Comparison of ENCODE assay signal across 17 cellular contexts in the genomic region with DNA sequence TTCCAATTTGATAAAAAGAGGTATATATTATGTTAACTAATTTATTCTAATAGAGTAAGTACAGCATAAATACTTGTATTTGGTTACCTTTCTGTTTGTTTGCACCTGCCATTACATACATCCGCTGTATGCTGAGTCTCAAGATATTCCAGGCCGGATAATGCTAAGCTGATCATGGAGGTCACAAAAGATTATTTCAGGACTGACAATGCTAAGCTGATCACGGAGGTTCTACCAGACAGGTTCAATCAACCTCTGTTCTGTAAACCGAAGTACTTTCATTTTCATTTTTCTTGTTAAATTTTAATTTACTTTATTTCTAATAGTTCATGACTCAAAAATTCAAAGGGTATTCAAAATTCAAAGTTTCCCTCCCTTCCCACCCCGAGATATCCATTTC. TPM values are rescaled to one million over a fixed set of nuclear protein-coding genes. Genes with fewer than 3 reads are reported as not detected.
A peak's percentile ranks its signal among the peaks of the same experiment; 100 is the strongest.
DNase-seq lines count a peak whose midpoint lies in the region; ATAC-seq and TF ChIP-seq lines count a peak whose summit lies in the region.
"Had no signal": no experiment of that assay in that cellular context is flagged by ENCODE, and none has a peak within 500 bp of the region (broad histone marks: within the 10 kb centered on the region; RNA-seq: fewer than 3 reads in every experiment).

No MANE protein-coding gene starts in this region.

- TF ChIP-seq CTCF in GM10248 (IDR thresholded peaks at IDR 0.05; ENCODE audit: control extremely low read depth, extremely low read depth, low read depth, missing control alignments): no peak
- TF ChIP-seq CTCF in stomach (IDR thresholded peaks at IDR 0.05): no peak

- POLR2A ChIA-PET in CD4-positive, alpha-beta memory T cell (lab: Charles Lee; ENCODE audit: partially characterized antibody): interaction anchor here (0.8 to 1.4 kb wide), 2 partner anchors 9 to 63 kb away, joined by 3 to 4 read pairs; no protein-coding TSS in a partner anchor
- POLR2A ChIA-PET in GM10248 (lab: Yijun Ruan, JAX): no interaction called here

- ATAC-seq in left lobe of liver (peak; percentile 71), GM21447 (IDR thresholded peaks at IDR 0.05; ENCODE audit: unreplicated experiment) (no peak)
- ATAC-seq: mucosa of descending colon; stimulated activated naive B cell treated with anti-CD40 and anti-IgM and Interleukin-4, amounts not matched to agents 10 μg/mL and 1 μg/mL and 100 μg/mL, for 72 hours had no signal

- WGBS in stomach, 5 donors: 44 to 61% (median 53%) methylated on average over 5 of the region's 5 CpGs

- TF ChIP-seq EP300 in stomach (IDR thresholded peaks at IDR 0.05): no peak

- no peaks in the 10 kb centered on the region for H3K9me3 ChIP-seq in CD4-positive, alpha-beta memory T cell (ENCODE audit: control insufficient read depth in 1 of 2, low read length in 2 of 2)
- H3K9me3 ChIP-seq in KOPT-K1 (ENCODE audit: insufficient read depth, low read length, poor library complexity, severe bottlenecking) (no peaks in the 10 kb centered on the region), stomach (no peaks in the 10 kb centered on the region)
- H3K9me3 ChIP-seq: mucosa of descending colon, Peyer's patch, uterus had no signal

- H3K9me3 Mint-ChIP-seq in CD4-positive, alpha-beta memory T cell: no peaks in the 10 kb centered on the region
- H3K9me3 Mint-ChIP-seq: activated B cell treated with CpG ODN at 0.5 μM for 24 hours; stimulated activated naive B cell treated with anti-CD40 and anti-IgM and Interleukin-4, amounts not matched to agents 10 μg/mL and 1 μg/mL and 100 μg/mL, for 72 hours had no signal

- peak overlapping the region in 6 of 7 donors; percentile 51 to 83 (median 66) for H3K27ac Mint-ChIP-seq in CD4-positive, alpha-beta memory T cell
- H3K27ac Mint-ChIP-seq: activated B cell treated with CpG ODN at 0.5 μM for 24 hours; stimulated activated naive B cell treated with anti-CD40 and anti-IgM and Interleukin-4, amounts not matched to agents 10 μg/mL and 1 μg/mL and 100 μg/mL, for 72 hours had no signal

- H3K36me3 ChIP-seq in CD4-positive, alpha-beta memory T cell (ENCODE audit: insufficient read depth, low read length): peaks cover 15% of the 10 kb centered on the region
- H3K36me3 ChIP-seq in KOPT-K1 (ENCODE audit: insufficient read depth, low read length): peaks cover 29% of the 10 kb centered on the region
- peaks cover 5 to 26% (median 13%) of the 10 kb centered on the region in 4 donors for H3K36me3 ChIP-seq in stomach
- H3K36me3 ChIP-seq: uterus had no signal

- no peak for TF ChIP-seq POLR2A in stomach (IDR thresholded peaks at IDR 0.05)

- CTCF ChIA-PET in CD4-positive, alpha-beta memory T cell (lab: Charles Lee; ENCODE audit: partially characterized antibody): interaction anchor here (1.7 to 2.1 kb wide), 2 partner anchors 67 to 93 kb away, joined by 4 to 8 read pairs; no protein-coding TSS in a partner anchor
- CTCF ChIA-PET in GM10248 (lab: Yijun Ruan, JAX): interaction anchor here (1.0 to 2.5 kb wide), 12 partner anchors 9 to 253 kb away, joined by 3 to 9 read pairs (median 4); no protein-coding TSS in a partner anchor

- intact Hi-C loops in CD4-positive, alpha-beta memory T cell (cut with micrococcal nuclease): no loop called here
- intact Hi-C loops in stomach (cut with DNase I; ENCODE audit: low total_unique reads): no loop called here

- H3K4me3 ChIP-seq in CD4-positive, alpha-beta memory T cell (ENCODE audit: low read length in 2 of 2): no peak overlapping the region
- no peak overlapping the region for H3K4me3 ChIP-seq in stomach
- H3K4me3 ChIP-seq: mucosa of descending colon, Peyer's patch, uterus had no signal

- no peak for DNase-seq in CD4-positive, alpha-beta memory T cell
- DNase-seq in GM10248 (ENCODE audit: extremely low spot score) (peak; percentile 26), left lobe of liver (ENCODE audit: low spot score) (no peak), H4 (ENCODE audit: low spot score) (no peak), stomach (no peak)
- DNase-seq: activated B cell treated with CpG ODN at 0.5 μM for 24 hours; amygdala; DMS79 treated with DMSO at 0.1 percent for 48 hours; Kasumi-1; mucosa of descending colon; Peyer's patch; stimulated activated naive B cell treated with anti-CD40 and anti-IgM and Interleukin-4, amounts not matched to agents 10 μg/mL and 1 μg/mL and 100 μg/mL, for 72 hours; uterus had no signal

- H3K4me1 Mint-ChIP-seq in CD4-positive, alpha-beta memory T cell: peaks cover 32 to 61% (median 48%) of the 10 kb centered on the region in 4 donors

- H3K27me3 Mint-ChIP-seq in CD4-positive, alpha-beta memory T cell: no peaks in the 10 kb centered on the region
- H3K27me3 Mint-ChIP-seq: activated B cell treated with CpG ODN at 0.5 μM for 24 hours; stimulated activated naive B cell treated with anti-CD40 and anti-IgM and Interleukin-4, amounts not matched to agents 10 μg/mL and 1 μg/mL and 100 μg/mL, for 72 hours had no signal

- H3K27ac ChIP-seq in CD4-positive, alpha-beta memory T cell (ENCODE audit: low read depth, low read length): no peak overlapping the region
- H3K27ac ChIP-seq in KOPT-K1 (ENCODE audit: low read depth, low read length, poor library complexity, severe bottlenecking): peak overlapping the region; percentile 37
- peak overlapping the region in 1 of 5 donors; percentile 9 for H3K27ac ChIP-seq in stomach
- H3K27ac ChIP-seq: epithelial cell of prostate, HL-60, Peyer's patch, uterus had no signal

- H3K36me3 Mint-ChIP-seq in CD4-positive, alpha-beta memory T cell: peaks cover 16 to 26% of the 10 kb centered on the region in 2 donors

- H3K27me3 ChIP-seq in CD4-positive, alpha-beta memory T cell (ENCODE audit: insufficient read depth, low read length): no peaks in the 10 kb centered on the region
- no peaks in the 10 kb centered on the region for H3K27me3 ChIP-seq in stomach
- H3K27me3 ChIP-seq: Peyer's patch, uterus had no signal

- H3K4me3 Mint-ChIP-seq in CD4-positive, alpha-beta memory T cell: peak overlapping the region; percentile 32 to 78 (median 64)
- H3K4me3 Mint-ChIP-seq: activated B cell treated with CpG ODN at 0.5 μM for 24 hours; stimulated activated naive B cell treated with anti-CD40 and anti-IgM and Interleukin-4, amounts not matched to agents 10 μg/mL and 1 μg/mL and 100 μg/mL, for 72 hours had no signal

- H3K4me1 ChIP-seq in CD4-positive, alpha-beta memory T cell (ENCODE audit: insufficient read depth, low read length): peaks cover 41% of the 10 kb centered on the region
- peaks cover 12 to 69% (median 42%) of the 10 kb centered on the region in 4 donors for H3K4me1 ChIP-seq in stomach

RNA-seq across cellular contexts. Expression of a gene that starts 31.1 kb away (rescaled TPM):
- total RNA-seq in CD4-positive, alpha-beta memory T cell: 10 to 100 TPM in 1 of 2 experiments, 1 to 10 TPM in 1; 8.7 to 11.3 TPM
- 10 to 100 TPM; 18.9 to 26.1 TPM for polyA plus RNA-seq in CD4-positive, alpha-beta memory T cell
- 4.9 TPM for total RNA-seq in left lobe of liver
- total RNA-seq in H4 (2014; rRNA removed; shearing (Covaris generic)): 26.4 and 28.8 TPM in 2 replicates
- 10 to 100 TPM; 15.2 to 65.8 (median 21.4) TPM for total RNA-seq in stomach
- polyA plus RNA-seq in stomach: 10 to 100 TPM in 2 of 3 donors, 1 to 10 TPM in 1; 6.1 to 13.6 (median 11.8) TPM
